Comparison of ENCODE assay signal across 20 cellular contexts in the genomic region with DNA sequence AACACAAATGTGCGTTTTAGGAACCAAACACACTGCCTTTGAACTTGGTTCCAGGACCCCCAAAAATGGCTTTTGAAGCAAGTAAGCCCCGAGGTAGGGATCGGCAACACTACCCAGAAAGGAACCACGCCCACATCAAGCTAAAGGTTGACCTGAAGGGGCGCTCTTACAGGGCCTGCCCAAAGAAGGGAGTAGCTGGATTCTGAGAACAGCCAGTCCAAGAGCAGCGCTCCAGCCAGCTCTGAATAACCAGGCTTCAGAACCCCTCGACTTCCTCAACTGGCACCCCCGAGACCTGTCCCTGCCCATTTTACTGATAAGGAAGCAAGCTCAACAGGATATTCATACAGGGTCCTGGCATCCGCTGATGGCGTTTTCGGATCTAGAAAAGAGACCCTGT. TPM values are rescaled to one million over a fixed set of nuclear protein-coding genes. Genes with fewer than 3 reads are reported as not detected.
A peak's percentile ranks its signal among the peaks of the same experiment; 100 is the strongest.
DNase-seq lines count a peak whose midpoint lies in the region; ATAC-seq, FAIRE-seq and TF ChIP-seq lines count a peak whose summit lies in the region.
"Had no signal": no experiment of that assay in that cellular context is flagged by ENCODE, and none has a peak within 500 bp of the region (broad histone marks: within the 10 kb centered on the region; RNA-seq: fewer than 3 reads in every experiment).

No MANE protein-coding gene starts in this region.

- H3K4me2 ChIP-seq in HepG2 (ENCODE audit: low read depth, low read length) (no peak overlapping the region), OCI-LY3 (ENCODE audit: low read length) (no peak overlapping the region)

- TF ChIP-seq CTCF in right lobe of liver (IDR thresholded peaks at IDR 0.05) (no peak), HepG2 (CRISPR knock-in tag; IDR thresholded peaks at IDR 0.05) (no peak), OCI-LY3 (IDR thresholded peaks at IDR 0.05; ENCODE audit: low read depth, low read length) (peak; percentile 16), esophagus muscularis mucosa (IDR thresholded peaks at IDR 0.05) (no peak)

- peaks cover 10% of the 10 kb centered on the region; the same call in 1 of the 2 replicates for H4K20me1 ChIP-seq in HepG2 (ENCODE audit: insufficient read depth, low read length)
- H4K20me1 ChIP-seq in OCI-LY3 (ENCODE audit: insufficient read depth, low read length), result peaks cover 70% of the 10 kb centered on the region

- 83% methylated on average over 5 of the region's 11 CpGs for WGBS in right lobe of liver (ENCODE audit: insufficient coverage, low coverage, low lambda C conversion rate, missing lambda C conversion rate)
- 89% methylated on average over 7 of the region's 11 CpGs for WGBS in HepG2 (ENCODE audit: low lambda C conversion rate)
- no CpG with 5 or more reads among the region's 11 CpGs for WGBS in iPS DF 6.9 (ENCODE audit: insufficient coverage, insufficient read length)
- WGBS in esophagus muscularis mucosa, result 80% methylated on average over 11 of the region's 11 CpGs

- no peaks in the 10 kb centered on the region for H3K79me2 ChIP-seq in HepG2 (ENCODE audit: insufficient read depth, low read length)
- peaks cover 9% of the 10 kb centered on the region; the same call in 1 of the 2 replicates for H3K79me2 ChIP-seq in OCI-LY3 (ENCODE audit: low read length)

- H2AFZ ChIP-seq in HepG2 (ENCODE audit: low read length), result no peak overlapping the region
- no peak overlapping the region for H2AFZ ChIP-seq in OCI-LY3 (ENCODE audit: low read depth, low read length)

- POLR2A ChIA-PET in HepG2 (lab: Yijun Ruan, JAX), result no interaction called here

- no peak overlapping the region for H3K9ac ChIP-seq in HepG2 (ENCODE audit: insufficient read depth, low read depth, low read length)
- H3K9ac ChIP-seq in OCI-LY3 (ENCODE audit: low read length), result no peak overlapping the region

- in situ Hi-C loops in HepG2 (cut with HindIII; ENCODE audit: extremely low pct_ligation_motif_present, low pct_unique_long_range_greater_than_20kb), result no loop called here
- in situ Hi-C loops in KBM-7 (cut with MboI; ENCODE audit: low pct_unique_long_range_greater_than_20kb, low sequenced_read_pairs), result no loop called here

- no peaks in the 10 kb centered on the region for H3K4me1 ChIP-seq in right lobe of liver
- H3K4me1 ChIP-seq in HepG2 (ENCODE audit: insufficient read depth, low read length), result no peaks in the 10 kb centered on the region
- H3K4me1 ChIP-seq in OCI-LY3 (ENCODE audit: low read length), result no peaks in the 10 kb centered on the region
- peaks cover 3% of the 10 kb centered on the region for H3K4me1 ChIP-seq in iPS DF 6.9 (ENCODE audit: control insufficient read depth, insufficient read depth, low read length)
- H3K4me1 ChIP-seq in esophagus muscularis mucosa, result peaks cover 83 to 94% (median 92%) of the 10 kb centered on the region in 4 donors
- H3K4me1 ChIP-seq: HAP-1 had no signal

- FAIRE-seq in HepG2 (lab: Jason Lieb, UNC), result no peak
- FAIRE-seq: D721Med had no signal

- no peak for TF ChIP-seq RAD21 in HepG2 (CRISPR knock-in tag; IDR thresholded peaks at IDR 0.05)

- H3K27ac ChIP-seq in right lobe of liver (no peak overlapping the region), HepG2 (ENCODE audit: extremely low read length, insufficient read depth, low read length) (no peak overlapping the region), OCI-LY3 (ENCODE audit: low read length) (no peak overlapping the region), iPS DF 6.9 (ENCODE audit: low read length) (no peak overlapping the region), esophagus muscularis mucosa (replicated peaks in 1 of 4) (no peak overlapping the region)
- H3K27ac ChIP-seq: C4-2B, left lung, RWPE1 had no signal

- TF ChIP-seq POLR2A in right lobe of liver (IDR thresholded peaks at IDR 0.05) (no peak), HepG2 (IDR thresholded peaks at IDR 0.05; ENCODE audit: insufficient read depth in 1 of 2, low read depth in 2 of 2, low read length in 2 of 2) (no peak), esophagus muscularis mucosa (IDR thresholded peaks at IDR 0.05; ENCODE audit: low read depth) (no peak)

- H3K9me3 ChIP-seq in right lobe of liver (no peaks in the 10 kb centered on the region), HepG2 (ENCODE audit: low read length) (no peaks in the 10 kb centered on the region), OCI-LY3 (ENCODE audit: insufficient read depth, low read length) (no peaks in the 10 kb centered on the region), iPS DF 6.9 (ENCODE audit: control insufficient read depth, insufficient read depth, low read length) (no peaks in the 10 kb centered on the region), esophagus muscularis mucosa (no peaks in the 10 kb centered on the region)
- H3K9me3 ChIP-seq: HAP-1, left lung had no signal

- ATAC-seq in right lobe of liver, result no peak
- ATAC-seq in HepG2, result no peak
- ATAC-seq: activated naive CD8-positive, alpha-beta T cell treated with anti-CD3 and anti-CD28 coated beads, Interleukin-2, amount 50 U/mL, for 24 hours; left lung; SK-N-SH treated with all-trans-retinoic acid at 6 μM for 48 hours had no signal

- H3K4me3 ChIP-seq in right lobe of liver (no peak overlapping the region), HepG2 (replicated peaks in 1 of 3; ENCODE audit: insufficient read depth in 1 of 3, low read depth in 2 of 3, low read length in 3 of 3) (no peak overlapping the region), OCI-LY3 (ENCODE audit: low read length) (no peak overlapping the region), iPS DF 6.9 (ENCODE audit: low read length) (no peak overlapping the region), esophagus muscularis mucosa (no peak overlapping the region)
- H3K4me3 ChIP-seq: coronary artery, HAP-1, left lung had no signal

- BruUV-seq in HepG2 (replicated peaks; lab: Mats Ljungman, UMichigan), result no TSS peak

- no peak for TF ChIP-seq EP300 in HepG2 (IDR thresholded peaks at IDR 0.05; ENCODE audit: low read depth in 2 of 2, low read length in 2 of 2)
- no peak for TF ChIP-seq EP300 in HepG2 (CRISPR knock-in tag; IDR thresholded peaks at IDR 0.05; ENCODE audit: borderline replicate concordance)
- no peak for TF ChIP-seq EP300 in esophagus muscularis mucosa (IDR thresholded peaks at IDR 0.05)

- CTCF ChIA-PET in HepG2 (lab: Yijun Ruan, JAX; ENCODE audit: low intra/inter-chr PET ratio, low total read pairs), result no interaction called here

- no peaks in the 10 kb centered on the region for H3K36me3 ChIP-seq in right lobe of liver
- H3K36me3 ChIP-seq in HepG2 (replicated peaks in 1 of 2; ENCODE audit: control insufficient read depth in 1 of 2, insufficient read depth in 2 of 2, low read length in 2 of 2), result no peaks in the 10 kb centered on the region
- no peaks in the 10 kb centered on the region for H3K36me3 ChIP-seq in OCI-LY3 (replicated peaks; ENCODE audit: low read depth, low read length)
- H3K36me3 ChIP-seq in iPS DF 6.9 (ENCODE audit: control insufficient read depth, insufficient read depth, low read length), result no peaks in the 10 kb centered on the region
- peaks cover 0 to 3% (median 0%) of the 10 kb centered on the region in 4 donors for H3K36me3 ChIP-seq in esophagus muscularis mucosa
- H3K36me3 ChIP-seq: HAP-1, left lung had no signal

- intact Hi-C loops in right lobe of liver (cut with DNase I), result no loop called here
- intact Hi-C loops in HepG2 (cut with micrococcal nuclease; ENCODE audit: unreplicated experiment), result no loop called here
- intact Hi-C loops in esophagus muscularis mucosa (cut with DNase I), result no loop called here

- H3K27me3 ChIP-seq in right lobe of liver, result no peaks in the 10 kb centered on the region
- no peaks in the 10 kb centered on the region for H3K27me3 ChIP-seq in HepG2 (ENCODE audit: control insufficient read depth in 1 of 2, insufficient read depth in 2 of 2, low read length in 2 of 2)
- H3K27me3 ChIP-seq in OCI-LY3 (ENCODE audit: low read depth, low read length), result no peaks in the 10 kb centered on the region
- H3K27me3 ChIP-seq in iPS DF 6.9 (ENCODE audit: control insufficient read depth, insufficient read depth, low read length), result no peaks in the 10 kb centered on the region
- H3K27me3 ChIP-seq in esophagus muscularis mucosa, result no peaks in the 10 kb centered on the region
- H3K27me3 ChIP-seq: left lung had no signal

- DNase-seq in right lobe of liver (peak in 2 of 3 donors; percentile 6 to 7), HepG2 (ENCODE audit: low spot score) (no peak), iPS DF 6.9 (ENCODE audit: low read depth, low spot score) (peak; percentile 43), LoVo (ENCODE audit: low spot score) (no peak), esophagus muscularis mucosa (ENCODE audit: extremely low spot score) (no peak), KBM-7 (no peak)
- no peak for DNase-seq in activated CD4-positive, alpha-beta T cell treated with anti-CD3 and anti-CD28 coated beads for 4 hours
- DNase-seq: ACHN; activated CD4-positive, alpha-beta T cell treated with anti-CD3 and anti-CD28 coated beads, Interleukin-2, amount 50 U/mL, for 4 hours; activated effector memory CD4-positive, alpha-beta T cell treated with Interleukin-2 at 50 U/mL for 16 hours; activated naive CD8-positive, alpha-beta T cell treated with anti-CD3 and anti-CD28 coated beads, Interleukin-2, amount 50 U/mL, for 24 hours; NCI-H1417 had no signal

RNA-seq across cellular contexts. Expression of a gene that starts 18.9 kb away (rescaled TPM):
- total RNA-seq in right lobe of liver (10 to 100 TPM in 5 of 6 experiments, 1 to 10 TPM in 1; 8.5 to 17.0 (median 14.1) TPM), HepG2 (2016; rRNA removed; fragmentation: Illumina TruSeq; extraction: Trizol) (21.8 and 22.3 TPM in 2 replicates), esophagus muscularis mucosa (100 to 1,000 TPM in 2 of 4 donors, 10 to 100 TPM in 2; 66.6 to 115 (median 89.5) TPM)
- 10.4 and 12.3 TPM in 2 replicates for total RNA-seq in HepG2 (2016; cell fraction: cytosol; rRNA removed; fragmentation: Illumina TruSeq; extraction: Trizol; ENCODE audit: low read depth)
- total RNA-seq in HepG2 (2016; cell fraction: insoluble cytoplasmic fraction; rRNA removed; fragmentation: Illumina TruSeq; extraction: Trizol), result 21.2 and 23.8 TPM in 2 replicates
- total RNA-seq in HepG2 (2016; cell fraction: membrane; rRNA removed; fragmentation: Illumina TruSeq; extraction: Trizol), result 16.9 and 20.1 TPM in 2 replicates
- 12.2 and 12.9 TPM in 2 replicates for total RNA-seq in HepG2 (2016; cell fraction: nucleus; rRNA removed; fragmentation: Illumina TruSeq; extraction: Trizol)
- polyA plus RNA-seq in HepG2 (2011; rRNA removed), result 27.7 and 37.6 TPM in 2 replicates
- 24.6 and 33.1 TPM in 2 replicates for polyA plus RNA-seq in HepG2 (2011; cell fraction: cytosol; rRNA removed)
- 72.4 and 74.8 TPM in 2 replicates for polyA plus RNA-seq in HepG2 (2011; cell fraction: nucleus; rRNA removed)
- polyA plus RNA-seq in HepG2 (2012), result 15.8 and 25.3 TPM in 2 replicates
- 8.6 and 10.0 TPM in 2 replicates for polyA plus RNA-seq in HepG2 (2016; cell fraction: cytosol; fragmentation: Illumina TruSeq; extraction: Trizol; ENCODE audit: low read depth)
- polyA plus RNA-seq in HepG2 (2016; cell fraction: insoluble cytoplasmic fraction; fragmentation: Illumina TruSeq; extraction: Trizol; ENCODE audit: low read depth), result 23.8 and 24.4 TPM in 2 replicates
- 15.0 and 16.7 TPM in 2 replicates for polyA plus RNA-seq in HepG2 (2016; cell fraction: membrane; fragmentation: Illumina TruSeq; extraction: Trizol; ENCODE audit: low read depth)
- polyA plus RNA-seq in HepG2 (2016; cell fraction: nucleus; fragmentation: Illumina TruSeq; extraction: Trizol; ENCODE audit: insufficient read depth, low read depth), result 23.4 and 24.8 TPM in 2 replicates
- 21.3 and 36.0 TPM in 2 replicates for polyA minus RNA-seq in HepG2 (2011; rRNA and poly(A)+ RNA removed; ENCODE audit: low replicate concordance)
- polyA minus RNA-seq in HepG2 (2011; cell fraction: cytosol; rRNA and poly(A)+ RNA removed), result 7.4 and 16.7 TPM in 2 replicates
- polyA minus RNA-seq in HepG2 (2011; cell fraction: nucleus; rRNA and poly(A)+ RNA removed), result 8.7 and 9.8 TPM in 2 replicates

Comparison
In these comparisons a context has a peak if more than half of its experiments do, and no peak if none do; other contexts are left out.
1. DNase-seq: peak in right lobe of liver (2 of 3) and iPS DF 6.9 (single experiment); none in HepG2 (single experiment), LoVo (single experiment), activated CD4-positive, alpha-beta T cell treated with anti-CD3 and anti-CD28 coated beads for 4 hours (0 of 2), esophagus muscularis mucosa (single experiment) and KBM-7 (single experiment).